In genomic region chr2:45007961-45008295, GRCh38 we compare ENCODE assay signal across 11 cellular contexts. TPM values are rescaled to one million over a fixed set of nuclear protein-coding genes. Genes with fewer than 3 reads are reported as not detected.
DNase-seq lines count a peak whose midpoint lies in the region; ATAC-seq and TF ChIP-seq lines count a peak whose summit lies in the region.
"Had no signal": no experiment of that assay in that cellular context is flagged by ENCODE, and none has a peak within 500 bp of the region (broad histone marks: within the 10 kb centered on the region; RNA-seq: fewer than 3 reads in every experiment).

No MANE protein-coding gene starts in this region.

- no peaks in the 10 kb centered on the region for H3K4me1 ChIP-seq in iPS-15b (ENCODE audit: control insufficient read depth, insufficient read depth, low read length)
- peaks cover 35% of the 10 kb centered on the region for H3K4me1 ChIP-seq in skeletal muscle satellite cell (ENCODE audit: control insufficient read depth, insufficient read depth, low read length)

- H3K4me2 ChIP-seq in skeletal muscle satellite cell (ENCODE audit: low read length) = peak overlapping the region; percentile 97

- DNase-seq in activated CD4-positive, alpha-beta T cell treated with anti-CD3 and anti-CD28 coated beads, Interleukin-2, amount 10 ng/mL, durations not matched to agents 24 days and 14 days = no peak
- no peak for DNase-seq in activated CD4-positive, alpha-beta T cell treated with anti-CD3 and anti-CD28 coated beads, Interleukin-2, amount 50 U/mL, for 48 hours
- DNase-seq in T-helper 17 cell (no peak), mesothelial cell of epicardium (ENCODE audit: low spot score in 2 of 2, unreplicated experiment in 2 of 2) (no peak)
- DNase-seq: ACHN, HCEC 1CT, transverse colon had no signal

- peak overlapping the region; percentile 43 for H3K4me3 ChIP-seq in iPS-15b (ENCODE audit: low read depth, low read length)
- peak overlapping the region; percentile 88 for H3K4me3 ChIP-seq in skeletal muscle satellite cell (ENCODE audit: low read length)

- TF ChIP-seq CTCF in mesothelial cell of epicardium (IDR thresholded peaks at IDR 0.05; ENCODE audit: unreplicated experiment) = no peak

- no peaks in the 10 kb centered on the region for H3K9me3 ChIP-seq in T-helper 17 cell (ENCODE audit: control insufficient read depth, low read length, poor library complexity, severe bottlenecking)
- H3K9me3 ChIP-seq in iPS-15b (ENCODE audit: control insufficient read depth, insufficient read depth, low read length) = no peaks in the 10 kb centered on the region
- no peaks in the 10 kb centered on the region for H3K9me3 ChIP-seq in skeletal muscle satellite cell (replicated peaks; ENCODE audit: low read length)
- H3K9me3 ChIP-seq: transverse colon had no signal

- no peak for ATAC-seq in T-helper 17 cell
- ATAC-seq in HG02623 (IDR thresholded peaks at IDR 0.05; ENCODE audit: unreplicated experiment) = no peak
- no peak for ATAC-seq in esophagus mucosa

- H3K36me3 Mint-ChIP-seq in activated CD4-positive, alpha-beta T cell treated with anti-CD3 and anti-CD28 coated beads, Interleukin-2, amount 10 ng/mL, durations not matched to agents 24 days and 14 days (ENCODE audit: low read depth) = peaks cover 2% of the 10 kb centered on the region
- H3K36me3 Mint-ChIP-seq in T-helper 17 cell (ENCODE audit: low read depth) = peaks cover 8% of the 10 kb centered on the region
- no peaks in the 10 kb centered on the region for H3K36me3 Mint-ChIP-seq in mesothelial cell of epicardium

- H3K9ac ChIP-seq in iPS-15b (ENCODE audit: low read depth, low read length) (no peak overlapping the region), skeletal muscle satellite cell (ENCODE audit: low read depth, low read length) (peak overlapping the region; percentile 96)

- H3K27me3 ChIP-seq in iPS-15b (ENCODE audit: control insufficient read depth, insufficient read depth, low read length) (peaks cover 92% of the 10 kb centered on the region), skeletal muscle satellite cell (ENCODE audit: control insufficient read depth, insufficient read depth, low read length) (no peaks in the 10 kb centered on the region)

- no peaks in the 10 kb centered on the region for H3K9me3 Mint-ChIP-seq in activated CD4-positive, alpha-beta T cell treated with anti-CD3 and anti-CD28 coated beads, Interleukin-2, amount 10 ng/mL, durations not matched to agents 24 days and 14 days
- H3K9me3 Mint-ChIP-seq in mesothelial cell of epicardium = no peaks in the 10 kb centered on the region

- no peaks in the 10 kb centered on the region for H3K36me3 ChIP-seq in iPS-15b (ENCODE audit: control insufficient read depth, insufficient read depth, low read length)
- H3K36me3 ChIP-seq in skeletal muscle satellite cell (ENCODE audit: insufficient read depth, low read length) = peaks cover 45% of the 10 kb centered on the region
- H3K36me3 ChIP-seq: transverse colon had no signal

- intact Hi-C loops in activated CD4-positive, alpha-beta T cell treated with anti-CD3 and anti-CD28 coated beads, Interleukin-2, amount 10 ng/mL, durations not matched to agents 24 days and 14 days (cut with micrococcal nuclease) = loop anchor here (2.0 to 5.0 kb wide), 2 partner anchors 56 to 71 kb away; no protein-coding TSS in a partner anchor

- H3K4me1 Mint-ChIP-seq in activated CD4-positive, alpha-beta T cell treated with anti-CD3 and anti-CD28 coated beads, Interleukin-2, amount 10 ng/mL, durations not matched to agents 24 days and 14 days = peaks cover 11% of the 10 kb centered on the region
- H3K4me1 Mint-ChIP-seq in T-helper 17 cell (peaks cover 19% of the 10 kb centered on the region), mesothelial cell of epicardium (peaks cover 25% of the 10 kb centered on the region)

- peak overlapping the region; percentile 8 for H3K27ac Mint-ChIP-seq in activated CD4-positive, alpha-beta T cell treated with anti-CD3 and anti-CD28 coated beads, Interleukin-2, amount 10 ng/mL, durations not matched to agents 24 days and 14 days
- H3K27ac Mint-ChIP-seq in T-helper 17 cell = no peak overlapping the region
- H3K27ac Mint-ChIP-seq in mesothelial cell of epicardium = no peak overlapping the region

- H3K4me3 Mint-ChIP-seq in activated CD4-positive, alpha-beta T cell treated with anti-CD3 and anti-CD28 coated beads, Interleukin-2, amount 10 ng/mL, durations not matched to agents 24 days and 14 days = peak overlapping the region; percentile 27
- H3K4me3 Mint-ChIP-seq in T-helper 17 cell (peak overlapping the region; percentile 43), mesothelial cell of epicardium (no peak overlapping the region)

- peaks cover 89% of the 10 kb centered on the region for H3K27me3 Mint-ChIP-seq in activated CD4-positive, alpha-beta T cell treated with anti-CD3 and anti-CD28 coated beads, Interleukin-2, amount 10 ng/mL, durations not matched to agents 24 days and 14 days
- H3K27me3 Mint-ChIP-seq in T-helper 17 cell (peaks cover 82% of the 10 kb centered on the region), mesothelial cell of epicardium (ENCODE audit: low read depth) (peaks cover 98% of the 10 kb centered on the region)

RNA-seq across cellular contexts. Expression of gene SIX2, which starts 1.3 kb away (rescaled TPM):
- not detected in 2 replicates for total RNA-seq in activated CD4-positive, alpha-beta T cell treated with anti-CD3 and anti-CD28 coated beads, Interleukin-2, amount 10 ng/mL, durations not matched to agents 24 days and 14 days
- total RNA-seq in T-helper 17 cell (not detected), mesothelial cell of epicardium (0.11 TPM in 1 of 3 replicates, not detected in the others), esophagus mucosa (0.12 TPM)
- total RNA-seq in skeletal muscle satellite cell (2012; rRNA removed) = 9.6 and 13.5 TPM in 2 replicates
